In the genomic region with DNA sequence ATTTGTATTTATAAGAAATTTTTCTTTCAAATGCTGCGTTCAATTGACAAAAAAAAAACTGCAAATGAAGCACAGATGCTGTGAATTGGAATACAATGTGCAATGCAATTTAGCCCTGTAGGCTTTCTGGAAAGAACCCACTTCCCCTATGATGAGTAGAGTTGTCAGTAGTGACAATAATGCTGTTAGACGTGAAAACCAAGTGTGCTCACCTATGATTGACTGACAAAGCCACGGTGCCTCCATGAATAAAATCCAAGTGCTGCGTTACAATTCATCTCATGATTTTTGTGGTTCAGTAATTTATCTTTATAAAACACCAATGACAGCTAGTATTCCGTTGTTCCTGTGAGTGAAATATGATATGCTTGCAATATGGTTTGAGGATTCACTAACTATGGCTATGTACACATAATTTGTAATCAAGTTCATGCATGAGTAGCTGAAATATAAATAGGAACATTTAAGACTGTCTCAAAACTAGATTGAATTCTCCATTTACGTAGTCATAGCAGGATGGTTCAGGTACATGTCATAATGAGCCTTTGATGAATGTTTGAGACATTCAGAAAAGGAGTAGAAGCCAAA, we compare ENCODE assay signal across 25 cellular contexts.
A peak's percentile ranks its signal among the peaks of the same experiment; 100 is the strongest.
DNase-seq lines count a peak whose midpoint lies in the region; ATAC-seq and TF ChIP-seq lines count a peak whose summit lies in the region.
"Had no signal": no experiment of that assay in that cellular context is flagged by ENCODE, and none has a peak within 500 bp of the region (broad histone marks: within the 10 kb centered on the region; RNA-seq: fewer than 3 reads in every experiment).

No MANE protein-coding gene starts in this region.

- peaks cover 0 to 8% of the 10 kb centered on the region in 2 donors for H3K9me3 ChIP-seq in transverse colon
- H3K9me3 ChIP-seq: gastrocnemius medialis, neutrophil, upper lobe of left lung had no signal

- no peak overlapping the region for H3K4me3 ChIP-seq in transverse colon
- H3K4me3 ChIP-seq: gastrocnemius medialis, upper lobe of left lung had no signal

- intact Hi-C loops in transverse colon (cut with DNase I; ENCODE audit: low total_unique reads) = no loop called here

- TF ChIP-seq CTCF in transverse colon (IDR thresholded peaks at IDR 0.05) = no peak

- H3K4me3 Mint-ChIP-seq in stimulated activated naive CD8-positive, alpha-beta T cell treated with anti-CD3 and anti-CD28 coated beads, Interleukin-15, amount 100 ng/mL, for 72 hours = no peak overlapping the region
- H3K4me3 Mint-ChIP-seq: activated CD8-positive, alpha-beta T cell treated with anti-CD3 and anti-CD28 coated beads for 36 hours; activated naive CD4-positive, alpha-beta T cell treated with anti-CD3 and anti-CD28 coated beads, Interleukin-2, amount 10 ng/mL, durations not matched to agents 7 days and 5 days; activated T-cell treated with anti-CD3 and anti-CD28 coated beads, Interleukin-2, amount 50 U/mL, for 24 hours; B cell; HFFc6; stimulated activated naive CD8-positive, alpha-beta T cell treated with anti-CD3 and anti-CD28 coated beads, Interleukin-15, Interleukin-2, amounts not matched to agents 100 ng/mL and 50 ng/mL, for 24 hours had no signal

- no peak overlapping the region for H3K27ac ChIP-seq in transverse colon
- H3K27ac ChIP-seq: gastrocnemius medialis, neutrophil, upper lobe of left lung had no signal

- DNase-seq in NCI-H2107 treated with DMSO at 0.1 percent for 48 hours (lab: John Stamatoyannopoulos, UW; ENCODE audit: unreplicated experiment) = peak; percentile 37
- no peak for DNase-seq in NCI-H2107 (lab: John Stamatoyannopoulos, UW)
- peak; percentile 66 for DNase-seq in NCI-H2029 (lab: John Stamatoyannopoulos, UW)
- DNase-seq in NCI-H748 (lab: John Stamatoyannopoulos, UW; ENCODE audit: unreplicated experiment) = peak; percentile 88
- DNase-seq in pons (ENCODE audit: low spot score) = peak; percentile 27
- no peak for DNase-seq in transverse colon
- no peak for DNase-seq in stimulated activated naive CD8-positive, alpha-beta T cell treated with anti-CD3 and anti-CD28 coated beads, Interleukin-15, amount 100 ng/mL, for 72 hours
- no peak for DNase-seq in kidney tubule cell (ENCODE audit: low spot score)
- DNase-seq: 8988T; activated CD8-positive, alpha-beta T cell treated with anti-CD3 and anti-CD28 coated beads for 36 hours; activated naive CD4-positive, alpha-beta T cell treated with anti-CD3 and anti-CD28 coated beads, Interleukin-2, amount 10 ng/mL, durations not matched to agents 7 days and 5 days; activated T-cell treated with anti-CD3 and anti-CD28 coated beads, Interleukin-2, amount 50 U/mL, for 24 hours; aorta; gastrocnemius medialis; HFFc6; hypothalamus; islet precursor cell; mammary epithelial cell; NCI-H1048; small intestine; stimulated activated CD4-positive, alpha-beta T cell treated with anti-CD3 and anti-CD28 coated beads, Interleukin-2, amount 100 ng/mL, for 48 hours; upper lobe of left lung had no signal

- H3K4me1 Mint-ChIP-seq in stimulated activated naive CD8-positive, alpha-beta T cell treated with anti-CD3 and anti-CD28 coated beads, Interleukin-15, amount 100 ng/mL, for 72 hours = no peaks in the 10 kb centered on the region
- H3K4me1 Mint-ChIP-seq: activated naive CD4-positive, alpha-beta T cell treated with anti-CD3 and anti-CD28 coated beads, Interleukin-2, amount 10 ng/mL, durations not matched to agents 7 days and 5 days; B cell had no signal

- H3K27me3 ChIP-seq in transverse colon = no peaks in the 10 kb centered on the region
- H3K27me3 ChIP-seq: gastrocnemius medialis, neutrophil, upper lobe of left lung had no signal

- H3K4me1 ChIP-seq in transverse colon = no peaks in the 10 kb centered on the region
- H3K4me1 ChIP-seq: gastrocnemius medialis, upper lobe of left lung had no signal

- peaks cover 10 to 12% of the 10 kb centered on the region in 2 donors for H3K9me3 Mint-ChIP-seq in stimulated activated naive CD8-positive, alpha-beta T cell treated with anti-CD3 and anti-CD28 coated beads, Interleukin-15, amount 100 ng/mL, for 72 hours

- ATAC-seq in stimulated activated naive CD8-positive, alpha-beta T cell treated with anti-CD3 and anti-CD28 coated beads, Interleukin-15, amount 100 ng/mL, for 72 hours = no peak
- ATAC-seq: activated CD8-positive, alpha-beta T cell treated with anti-CD3 and anti-CD28 coated beads for 36 hours; gastrocnemius medialis had no signal

- no peak for TF ChIP-seq POLR2A in transverse colon (IDR thresholded peaks at IDR 0.05)

- in situ Hi-C loops in transverse colon (cut with MboI; ENCODE audit: low pct_ligation_motif_present in 1 of 4, low pct_unique_long_range_greater_than_20kb in 1 of 4, low sequenced_read_pairs in 3 of 4) = no loop called here

- no peak for TF ChIP-seq EP300 in transverse colon (IDR thresholded peaks at IDR 0.05; ENCODE audit: low read depth)

- no peaks in the 10 kb centered on the region for H3K27me3 Mint-ChIP-seq in stimulated activated naive CD8-positive, alpha-beta T cell treated with anti-CD3 and anti-CD28 coated beads, Interleukin-15, amount 100 ng/mL, for 72 hours
- H3K27me3 Mint-ChIP-seq: activated CD8-positive, alpha-beta T cell treated with anti-CD3 and anti-CD28 coated beads for 36 hours; activated naive CD4-positive, alpha-beta T cell treated with anti-CD3 and anti-CD28 coated beads, Interleukin-2, amount 10 ng/mL, durations not matched to agents 7 days and 5 days; activated T-cell treated with anti-CD3 and anti-CD28 coated beads, Interleukin-2, amount 50 U/mL, for 24 hours; B cell; stimulated activated naive CD8-positive, alpha-beta T cell treated with anti-CD3 and anti-CD28 coated beads, Interleukin-15, Interleukin-2, amounts not matched to agents 100 ng/mL and 50 ng/mL, for 24 hours had no signal

- no peaks in the 10 kb centered on the region for H3K36me3 ChIP-seq in transverse colon
- H3K36me3 ChIP-seq: gastrocnemius medialis, neutrophil, upper lobe of left lung had no signal

- 68 to 71% methylated on average over 6 of the region's 6 CpGs for WGBS in transverse colon (ENCODE audit: low coverage in 1 of 2), 2 donors

- no peak overlapping the region for H3K27ac Mint-ChIP-seq in stimulated activated naive CD8-positive, alpha-beta T cell treated with anti-CD3 and anti-CD28 coated beads, Interleukin-15, amount 100 ng/mL, for 72 hours
- H3K27ac Mint-ChIP-seq: activated CD8-positive, alpha-beta T cell treated with anti-CD3 and anti-CD28 coated beads for 36 hours; activated naive CD4-positive, alpha-beta T cell treated with anti-CD3 and anti-CD28 coated beads, Interleukin-2, amount 10 ng/mL, durations not matched to agents 7 days and 5 days; activated T-cell treated with anti-CD3 and anti-CD28 coated beads, Interleukin-2, amount 50 U/mL, for 24 hours; B cell; HFFc6; stimulated activated naive CD8-positive, alpha-beta T cell treated with anti-CD3 and anti-CD28 coated beads, Interleukin-15, Interleukin-2, amounts not matched to agents 100 ng/mL and 50 ng/mL, for 24 hours had no signal

Comparison
In these comparisons a context has a peak if more than half of its experiments do, and no peak if none do; other contexts are left out.
1. DNase-seq: peak in NCI-H2107 treated with DMSO at 0.1 percent for 48 hours (single experiment), NCI-H2029 (single experiment), NCI-H748 (single experiment) and pons (single experiment); none in NCI-H2107 (single experiment), transverse colon (single experiment), stimulated activated naive CD8-positive, alpha-beta T cell treated with anti-CD3 and anti-CD28 coated beads, Interleukin-15, amount 100 ng/mL, for 72 hours (0 of 2) and kidney tubule cell (single experiment).